1 cellular context compared by ENCODE assay signal in genomic region chr6:109008951-109009760, GRCh38.
TF ChIP-seq lines count a peak whose summit lies in the region.

No MANE protein-coding gene starts in this region.

TF ChIP-seq in WTC11, 78 proteins besides CTCF, POLR2A, EP300 and RAD21 (continued from another document and continues in another):
- TF ChIP-seq ZBTB43 (CRISPR knock-in tag; IDR thresholded peaks at IDR 0.05) (0 out of 2 replicates have a peak, but pooled peaks have one; percentile 59), RORB (CRISPR knock-in tag; IDR thresholded peaks at IDR 0.05) (no peak), E2F4 (CRISPR knock-in tag; IDR thresholded peaks at IDR 0.05; ENCODE audit: borderline replicate concordance, low read depth) (0 out of 2 replicates have a peak, but pooled peaks have one; percentile 42), HMGA2 (CRISPR knock-in tag; IDR thresholded peaks at IDR 0.05) (no peak), ZNF121 (CRISPR knock-in tag; IDR thresholded peaks at IDR 0.05) (0 out of 2 replicates have a peak, but pooled peaks have one; percentile 16), TEAD1 (CRISPR knock-in tag; IDR thresholded peaks at IDR 0.05) (no peak), ARID4B (CRISPR knock-in tag; IDR thresholded peaks at IDR 0.05; ENCODE audit: borderline replicate concordance) (no peak; the same call in 1 of the 2 replicates), IRF2 (CRISPR knock-in tag; IDR thresholded peaks at IDR 0.05; ENCODE audit: borderline replicate concordance, low read depth) (no peak), ZNF232 (CRISPR knock-in tag; IDR thresholded peaks at IDR 0.05) (peak; percentile 93), ELF4 (CRISPR knock-in tag; IDR thresholded peaks at IDR 0.05; ENCODE audit: low read depth) (no peak), GTF2I (CRISPR knock-in tag; conservative IDR thresholded peaks at IDR 0.05) (no peak), PRDM15 (CRISPR knock-in tag; IDR thresholded peaks at IDR 0.05) (no peak; the same call in 1 of the 2 replicates), MAX (CRISPR knock-in tag; IDR thresholded peaks at IDR 0.05) (peak; percentile 41; the same call in 1 of the 2 replicates), ZNF512 (CRISPR knock-in tag; IDR thresholded peaks at IDR 0.05; ENCODE audit: borderline replicate concordance) (no peak), FOXP1 (CRISPR knock-in tag; IDR thresholded peaks at IDR 0.05; ENCODE audit: borderline replicate concordance) (peak; percentile 95), JUN (CRISPR knock-in tag; IDR thresholded peaks at IDR 0.05) (no peak), AFF4 (CRISPR knock-in tag; IDR thresholded peaks at IDR 0.05; ENCODE audit: borderline replicate concordance) (no peak), FOXK1 (CRISPR knock-in tag; IDR thresholded peaks at IDR 0.05) (peak; percentile 45; the same call in 1 of the 2 replicates), ZNF281 (CRISPR knock-in tag; IDR thresholded peaks at IDR 0.05) (no peak), ATF6 (CRISPR knock-in tag; IDR thresholded peaks at IDR 0.05) (no peak), ZNF219 (CRISPR knock-in tag; IDR thresholded peaks at IDR 0.05; ENCODE audit: borderline replicate concordance) (no peak), GABPB1 (CRISPR knock-in tag; IDR thresholded peaks at IDR 0.05) (peak; percentile 40; the same call in 1 of the 2 replicates), KAT7 (CRISPR knock-in tag; IDR thresholded peaks at IDR 0.05; ENCODE audit: borderline replicate concordance) (0 out of 2 replicates have a peak, but pooled peaks have one; percentile 76), SP1 (CRISPR knock-in tag; conservative IDR thresholded peaks at IDR 0.05) (peak; percentile 97), ETV6 (CRISPR knock-in tag; IDR thresholded peaks at IDR 0.05) (peak; percentile 89; the same call in 1 of the 2 replicates), ZNF263 (CRISPR knock-in tag; IDR thresholded peaks at IDR 0.05; ENCODE audit: low read depth) (no peak), NFYB (CRISPR knock-in tag; conservative IDR thresholded peaks at IDR 0.05; ENCODE audit: low read depth) (peak; percentile 85), RELA (CRISPR knock-in tag; IDR thresholded peaks at IDR 0.05; ENCODE audit: borderline replicate concordance) (peak; percentile 87; the same call in 1 of the 2 replicates), JAZF1 (CRISPR knock-in tag; IDR thresholded peaks at IDR 0.05) (no peak), TP53 (CRISPR knock-in tag; IDR thresholded peaks at IDR 0.05) (0 out of 2 replicates have a peak, but pooled peaks have one; percentile 75), ZBTB21 (CRISPR knock-in tag; IDR thresholded peaks at IDR 0.05; ENCODE audit: borderline replicate concordance) (peak; percentile 46; the same call in 1 of the 2 replicates), ZNF416 (CRISPR knock-in tag; IDR thresholded peaks at IDR 0.05) (no peak), E2F5 (CRISPR knock-in tag; IDR thresholded peaks at IDR 0.05) (peak; percentile 81; the same call in 1 of the 2 replicates)
